23 cellular contexts compared by ENCODE assay signal in the genomic region with DNA sequence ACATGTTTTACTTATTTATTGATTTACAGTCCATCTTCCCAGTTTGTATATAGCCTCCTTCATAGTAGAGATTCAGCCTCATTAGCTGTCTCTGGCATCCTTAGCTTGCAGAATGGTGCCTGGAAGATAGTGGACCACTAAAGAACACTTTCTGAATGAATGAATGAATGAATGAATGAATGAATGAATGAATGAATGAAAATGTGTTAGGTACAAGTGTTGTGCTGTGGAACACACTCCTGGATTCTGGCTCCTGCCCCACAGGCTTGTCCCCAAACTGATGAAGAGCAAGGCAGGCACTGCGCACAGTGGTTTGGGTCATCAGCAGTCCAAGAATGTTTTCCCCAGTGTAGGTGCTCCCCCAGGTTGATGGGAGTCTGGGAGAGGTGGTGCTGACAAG.
"Had no signal": no experiment of that assay in that cellular context is flagged by ENCODE, and none has a peak within 500 bp of the region (broad histone marks: within the 10 kb centered on the region; RNA-seq: fewer than 3 reads in every experiment).

No MANE protein-coding gene starts in this region.

- H3K27ac ChIP-seq: coronary artery, dorsolateral prefrontal cortex, esophagus muscularis mucosa, foreskin keratinocyte, gastroesophageal sphincter, heart right ventricle, left lung, lower lobe of right lung had no signal

- ATAC-seq: foreskin keratinocyte; gastroesophageal sphincter; heart right ventricle; left cardiac atrium; left lung; left ventricle myocardium superior; lower lobe of right lung; mucosa of descending colon; naive thymus-derived CD8-positive, alpha-beta T cell had no signal

- H3K36me3 ChIP-seq: esophagus muscularis mucosa, gastroesophageal sphincter, heart right ventricle, left lung, lower lobe of right lung had no signal

- H3K9me3 ChIP-seq: esophagus muscularis mucosa, gastroesophageal sphincter, heart right ventricle, left lung, lower lobe of right lung, mucosa of descending colon had no signal

- DNase-seq: dermis blood vessel endothelial cell; dorsolateral prefrontal cortex; effector CD4-positive, alpha-beta T cell; effector memory CD4-positive, alpha-beta T cell; foreskin keratinocyte; heart right ventricle; hippocampal formation; immature natural killer cell; left cardiac atrium; left lung; left ventricle myocardium superior; lower lobe of right lung; mesenchymal stem cell; mucosa of descending colon; naive B cell; naive thymus-derived CD8-positive, alpha-beta T cell had no signal

- H3K4me3 ChIP-seq: coronary artery, dorsolateral prefrontal cortex, esophagus muscularis mucosa, gastroesophageal sphincter, heart right ventricle, left lung, lower lobe of right lung, mucosa of descending colon had no signal

- H3K4me1 ChIP-seq: gastroesophageal sphincter, heart right ventricle, left lung, lower lobe of right lung had no signal

- FAIRE-seq: colon, endothelial cell of umbilical vein, frontal cortex, keratinocyte had no signal

- H3K27me3 ChIP-seq: esophagus muscularis mucosa, foreskin keratinocyte, gastroesophageal sphincter, left lung had no signal
